1 cellular context compared by ENCODE assay signal in genomic region chr4:106095408-106095807, GRCh38.
TF ChIP-seq lines count a peak whose summit lies in the region.

No MANE protein-coding gene starts in this region.

TF ChIP-seq in HepG2, 621 proteins besides CTCF, POLR2A, EP300 and RAD21 (continued from another document):
- TF ChIP-seq ZNF407 (CRISPR knock-in tag; IDR thresholded peaks at IDR 0.05; ENCODE audit: not compliant biosample characterization), result no peak
